Comparison of ENCODE assay signal across 8 cellular contexts in the genomic region with DNA sequence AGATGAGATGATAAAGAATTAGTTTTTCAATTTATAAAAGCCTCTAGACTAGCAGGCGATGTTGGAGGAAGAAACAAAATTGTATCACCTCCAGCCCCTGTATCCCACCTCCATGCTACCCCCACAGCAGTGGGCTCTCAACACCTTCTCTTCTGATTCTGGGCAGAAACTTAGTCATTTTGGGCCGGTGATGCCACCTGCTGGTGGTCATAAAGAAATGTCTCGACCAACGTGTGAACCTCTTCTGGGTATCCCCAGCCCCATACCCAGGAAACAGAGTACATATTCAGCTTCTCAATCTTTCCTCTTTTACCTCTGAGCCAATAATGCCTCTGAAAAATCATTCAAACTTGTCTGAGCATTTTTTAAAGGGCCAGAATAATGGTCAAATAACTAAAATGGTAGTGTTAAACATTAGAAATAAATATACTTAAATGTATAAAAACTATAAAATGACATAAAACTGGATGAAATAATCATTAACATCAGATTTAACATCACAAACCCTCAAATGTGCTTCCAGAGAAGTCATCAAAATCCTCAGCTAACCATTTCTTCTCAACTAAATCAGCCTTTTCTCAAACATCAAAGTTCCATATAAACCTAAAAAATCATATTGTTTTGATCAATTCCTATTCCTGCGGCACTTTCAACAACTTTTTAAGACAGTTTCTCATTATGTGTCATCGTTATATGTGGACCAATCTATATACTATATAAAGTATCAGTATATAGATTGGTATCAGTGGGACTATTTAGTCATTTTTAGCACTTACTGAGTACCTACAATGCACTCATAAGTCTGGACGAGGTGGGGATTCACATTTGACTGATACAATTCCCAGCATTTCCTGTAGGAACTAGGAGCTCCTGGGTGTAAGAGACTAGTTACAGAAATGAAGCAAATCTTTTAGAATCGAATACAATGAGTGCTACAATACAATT.
A peak's percentile ranks its signal among the peaks of the same experiment; 100 is the strongest.
DNase-seq lines count a peak whose midpoint lies in the region; ATAC-seq and TF ChIP-seq lines count a peak whose summit lies in the region.

No MANE protein-coding gene starts in this region.

- peaks cover 5% of the 10 kb centered on the region for H3K4me1 Mint-ChIP-seq in activated CD4-positive, alpha-beta T cell treated with anti-CD3 and anti-CD28 coated beads, Interleukin-2, amount 10 ng/mL, durations not matched to agents 24 days and 14 days

- H3K4me2 ChIP-seq in mesendoderm (ENCODE audit: low read length) = no peak overlapping the region

- H3K18ac ChIP-seq in mesendoderm (ENCODE audit: low read length) = no peak overlapping the region

- intact Hi-C loops in activated CD4-positive, alpha-beta T cell treated with anti-CD3 and anti-CD28 coated beads, Interleukin-2, amount 10 ng/mL, durations not matched to agents 24 days and 14 days (cut with micrococcal nuclease) = loop anchor here (1.0 to 2.0 kb wide), 2 partner anchors 79 to 132 kb away; no protein-coding TSS in a partner anchor
- intact Hi-C loops in dorsolateral prefrontal cortex (cut with DNase I) = loop anchor here in 1 of 2 donors (5.0 to 10.0 kb wide), 2 partner anchors 132 to 145 kb away; no protein-coding TSS in a partner anchor

- H3K4ac ChIP-seq in mesendoderm (ENCODE audit: low read depth, low read length) = no peak overlapping the region

- no peak overlapping the region for H2BK120ac ChIP-seq in mesendoderm (ENCODE audit: low read depth, low read length)

- H3K27ac ChIP-seq in dorsolateral prefrontal cortex = peak overlapping the region in 2 of 59 donors; percentile 21 to 44
- H3K27ac ChIP-seq in mesendoderm (ENCODE audit: low read depth, low read length) = no peak overlapping the region

- peak; percentile 4 for DNase-seq in AG09309 (ENCODE audit: low read depth)
- peak; percentile 2 for DNase-seq in NCI-H510A (lab: John Stamatoyannopoulos, UW)
- peak; percentile 87 for DNase-seq in activated CD4-positive, alpha-beta T cell treated with anti-CD3 and anti-CD28 coated beads, Interleukin-2, amount 10 ng/mL, durations not matched to agents 24 days and 14 days
- peak in 6 of 10 donors; percentile 26 to 53 (median 45) for DNase-seq in dorsolateral prefrontal cortex
- DNase-seq in mesendoderm = peak; percentile 87
- peak; percentile 25 to 27 for DNase-seq in stimulated activated CD8-positive, alpha-beta memory T cell treated with anti-CD3 and anti-CD28 coated beads, Interleukin-2, amount 100 ng/mL, for 1 hour (ENCODE audit: low read depth in 2 of 2)
- DNase-seq in DMS153 treated with DMSO at 0.1 percent for 48 hours (lab: John Stamatoyannopoulos, UW; ENCODE audit: unreplicated experiment) = no peak

- H3K4me3 ChIP-seq in AG09309 (ENCODE audit: control insufficient read depth, low read depth, low read length) (no peak overlapping the region), dorsolateral prefrontal cortex (no peak overlapping the region), mesendoderm (ENCODE audit: low read length) (no peak overlapping the region)

- no peak overlapping the region for H3K56ac ChIP-seq in mesendoderm (ENCODE audit: low read length)

- no peak overlapping the region for H3K4me3 Mint-ChIP-seq in activated CD4-positive, alpha-beta T cell treated with anti-CD3 and anti-CD28 coated beads, Interleukin-2, amount 10 ng/mL, durations not matched to agents 24 days and 14 days

- H3K27me3 ChIP-seq in dorsolateral prefrontal cortex (no peaks in the 10 kb centered on the region), mesendoderm (ENCODE audit: insufficient read depth, low read length, poor library complexity) (no peaks in the 10 kb centered on the region)

- H3K79me1 ChIP-seq in mesendoderm (ENCODE audit: low read length) = peaks cover 2% of the 10 kb centered on the region

- peaks cover 5% of the 10 kb centered on the region for H3K36me3 ChIP-seq in mesendoderm (ENCODE audit: control insufficient read depth, insufficient read depth, low read length)

- H3K4me1 ChIP-seq in mesendoderm (ENCODE audit: control insufficient read depth, low read depth, low read length) = no peaks in the 10 kb centered on the region

- H4K8ac ChIP-seq in mesendoderm (ENCODE audit: low read depth, low read length) = no peak overlapping the region

- H3K9ac ChIP-seq in mesendoderm (ENCODE audit: low read length) = no peak overlapping the region

- WGBS in mesendoderm (ENCODE audit: extremely low coverage, insufficient coverage, low lambda C conversion rate) = no CpG with 5 or more reads among the region's 8 CpGs

- H3K27ac Mint-ChIP-seq in activated CD4-positive, alpha-beta T cell treated with anti-CD3 and anti-CD28 coated beads, Interleukin-2, amount 10 ng/mL, durations not matched to agents 24 days and 14 days = no peak overlapping the region

- H3K79me2 ChIP-seq in mesendoderm (ENCODE audit: control insufficient read depth, insufficient read depth, low read length) = no peaks in the 10 kb centered on the region

- no peak overlapping the region for H2AK5ac ChIP-seq in mesendoderm (ENCODE audit: low read length)

- peak; percentile 70 for TF ChIP-seq CTCF in AG09309 (IDR thresholded peaks at IDR 0.05; ENCODE audit: control insufficient read depth, insufficient read depth, low read depth, low read length, missing control alignments)
- TF ChIP-seq CTCF in dorsolateral prefrontal cortex (IDR thresholded peaks at IDR 0.05 in 54 of 56, conservative IDR thresholded peaks at IDR 0.05 in 2 of 56; ENCODE audit: low read depth in 1 of 56, partially characterized antibody in 56 of 56) = peak; percentile 51 to 85 (median 73)

- H3K27me3 Mint-ChIP-seq in activated CD4-positive, alpha-beta T cell treated with anti-CD3 and anti-CD28 coated beads, Interleukin-2, amount 10 ng/mL, durations not matched to agents 24 days and 14 days = no peaks in the 10 kb centered on the region

- no peak overlapping the region for H2BK15ac ChIP-seq in mesendoderm (replicated peaks; ENCODE audit: low read depth)

- H3K23ac ChIP-seq in mesendoderm (ENCODE audit: low read length) = no peak overlapping the region

- H3K36me3 Mint-ChIP-seq in activated CD4-positive, alpha-beta T cell treated with anti-CD3 and anti-CD28 coated beads, Interleukin-2, amount 10 ng/mL, durations not matched to agents 24 days and 14 days (ENCODE audit: low read depth) = peaks cover 20% of the 10 kb centered on the region

- H3K9me3 Mint-ChIP-seq in activated CD4-positive, alpha-beta T cell treated with anti-CD3 and anti-CD28 coated beads, Interleukin-2, amount 10 ng/mL, durations not matched to agents 24 days and 14 days = no peaks in the 10 kb centered on the region

- no peak overlapping the region for H4K5ac ChIP-seq in mesendoderm (ENCODE audit: low read length)

- no peak overlapping the region for H2BK5ac ChIP-seq in mesendoderm (ENCODE audit: low read length)

- ATAC-seq in GM21526 (IDR thresholded peaks at IDR 0.05; ENCODE audit: low FRiP score, unreplicated experiment) = peak; percentile 49
